In genomic region chr3:37050242-37050641, GRCh38 we compare ENCODE assay signal across 15 cellular contexts. TPM values are rescaled to one million over a fixed set of nuclear protein-coding genes. Genes with fewer than 3 reads are reported as not detected.
DNase-seq lines count a peak whose midpoint lies in the region; ATAC-seq, FAIRE-seq and TF ChIP-seq lines count a peak whose summit lies in the region.
"Had no signal": no experiment of that assay in that cellular context is flagged by ENCODE, and none has a peak within 500 bp of the region (broad histone marks: within the 10 kb centered on the region; RNA-seq: fewer than 3 reads in every experiment).

No MANE protein-coding gene starts in this region.

- H3K27ac Mint-ChIP-seq in CD14-positive monocyte: peak overlapping the region in 4 of 7 donors; percentile 25 to 61 (median 34)
- H3K27ac Mint-ChIP-seq in stimulated activated memory B cell treated with anti-CD40 and anti-IgM and Interleukin-4, amounts not matched to agents 10 μg/mL and 1 μg/mL and 100 μg/mL, for 72 hours: no peak overlapping the region
- peak overlapping the region in 2 of 7 donors; percentile 32 to 37 for H3K27ac Mint-ChIP-seq in CD4-positive, alpha-beta memory T cell

- H3K4me1 ChIP-seq in mesenchymal stem cell (ENCODE audit: control insufficient read depth, insufficient read depth, low read depth, low read length): no peaks in the 10 kb centered on the region
- H3K4me1 ChIP-seq in CD4-positive, alpha-beta memory T cell (ENCODE audit: insufficient read depth, low read length): no peaks in the 10 kb centered on the region

- no peak overlapping the region for H3K14ac ChIP-seq in mesenchymal stem cell (ENCODE audit: low read length in 2 of 2)

- H3K4me2 ChIP-seq in mesenchymal stem cell (ENCODE audit: low read length, poor library complexity, severe bottlenecking): no peak overlapping the region

- no peak overlapping the region for H2BK12ac ChIP-seq in mesenchymal stem cell (ENCODE audit: low read length in 2 of 2)

- no peaks in the 10 kb centered on the region for H3K27me3 ChIP-seq in mesenchymal stem cell (ENCODE audit: control insufficient read depth in 1 of 2, insufficient read depth in 1 of 2, low read length in 2 of 2)
- H3K27me3 ChIP-seq in CD4-positive, alpha-beta memory T cell (ENCODE audit: insufficient read depth, low read length): no peaks in the 10 kb centered on the region
- H3K27me3 ChIP-seq: SJSA1 had no signal

- peaks cover 43 to 80% of the 10 kb centered on the region in 2 experiments for H3K36me3 ChIP-seq in mesenchymal stem cell (ENCODE audit: control insufficient read depth in 1 of 2, insufficient read depth in 2 of 2, low read depth in 1 of 2, low read length in 2 of 2)
- peaks cover 58% of the 10 kb centered on the region for H3K36me3 ChIP-seq in CD4-positive, alpha-beta memory T cell (ENCODE audit: insufficient read depth, low read length)

- CTCF ChIA-PET in CD4-positive, alpha-beta memory T cell (lab: Charles Lee; ENCODE audit: partially characterized antibody): no interaction called here

- H3K27ac ChIP-seq in mesenchymal stem cell (ENCODE audit: low read length, poor library complexity, severe bottlenecking): no peak overlapping the region
- H3K27ac ChIP-seq in CD4-positive, alpha-beta memory T cell (ENCODE audit: low read depth, low read length): no peak overlapping the region
- H3K27ac ChIP-seq: SJSA1 had no signal

- no peak overlapping the region for H3K4me3 ChIP-seq in mesenchymal stem cell (ENCODE audit: insufficient read depth in 1 of 2, low read depth in 1 of 2, low read length in 2 of 2)
- no peak overlapping the region for H3K4me3 ChIP-seq in CD4-positive, alpha-beta memory T cell (ENCODE audit: low read length in 2 of 2)
- H3K4me3 ChIP-seq: SJSA1 had no signal

- H4K91ac ChIP-seq in mesenchymal stem cell (ENCODE audit: low read length): no peak overlapping the region

- H3K79me1 ChIP-seq in mesenchymal stem cell (replicated peaks; ENCODE audit: low read length, poor library complexity, severe bottlenecking): peaks cover 20% of the 10 kb centered on the region

- H3K23ac ChIP-seq in mesenchymal stem cell (ENCODE audit: low read length in 2 of 2): no peak overlapping the region

- no peak for TF ChIP-seq CTCF in CD14-positive monocyte (IDR thresholded peaks at IDR 0.05)
- TF ChIP-seq CTCF in D721Med (IDR thresholded peaks at IDR 0.05; ENCODE audit: insufficient read depth, missing control alignments): no peak

- H3K4me3 Mint-ChIP-seq in CD14-positive monocyte: no peak overlapping the region
- H3K4me3 Mint-ChIP-seq in stimulated activated memory B cell treated with anti-CD40 and anti-IgM and Interleukin-4, amounts not matched to agents 10 μg/mL and 1 μg/mL and 100 μg/mL, for 72 hours: no peak overlapping the region
- no peak overlapping the region for H3K4me3 Mint-ChIP-seq in CD4-positive, alpha-beta memory T cell

- H2BK5ac ChIP-seq in mesenchymal stem cell (ENCODE audit: low read depth, low read length, poor library complexity, severe bottlenecking): no peak overlapping the region

- WGBS in mesenchymal stem cell: 83% methylated on average over 1 of the region's 1 CpG

- DNase-seq in CD14-positive monocyte (ENCODE audit: low spot score) (no peak), NCI-H1105 treated with DMSO at 0.1 percent for 48 hours (lab: John Stamatoyannopoulos, UW) (peak; percentile 19), globus pallidus (ENCODE audit: low spot score) (peak; percentile 29), mesenchymal stem cell (peak; percentile 28), D721Med (ENCODE audit: insufficient read length, low spot score) (no peak)
- DNase-seq in CD4-positive, alpha-beta memory T cell: no peak
- DNase-seq: activated CD4-positive, CD25-positive, alpha-beta regulatory T cell treated with anti-CD3 and anti-CD28 coated beads, Interleukin-2, amount 50 U/mL, for 72 hours; activated effector memory CD4-positive, alpha-beta T cell treated with Interleukin-2 at 50 U/mL for 16 hours; amniotic stem cell; NCI-H1436 treated with DMSO at 0.1 percent for 48 hours; retina; T-helper 9 cell had no signal

- no peak for FAIRE-seq in D721Med (lab: Jason Lieb, UNC)
- FAIRE-seq: H54 had no signal

- no peaks in the 10 kb centered on the region for H3K4me1 Mint-ChIP-seq in CD14-positive monocyte
- H3K4me1 Mint-ChIP-seq in stimulated activated memory B cell treated with anti-CD40 and anti-IgM and Interleukin-4, amounts not matched to agents 10 μg/mL and 1 μg/mL and 100 μg/mL, for 72 hours: peaks cover 20% of the 10 kb centered on the region
- H3K4me1 Mint-ChIP-seq in CD4-positive, alpha-beta memory T cell: peaks cover 0 to 4% (median under 1%) of the 10 kb centered on the region in 4 donors

- H3K9me3 Mint-ChIP-seq in CD14-positive monocyte: no peaks in the 10 kb centered on the region
- H3K9me3 Mint-ChIP-seq in stimulated activated memory B cell treated with anti-CD40 and anti-IgM and Interleukin-4, amounts not matched to agents 10 μg/mL and 1 μg/mL and 100 μg/mL, for 72 hours: no peaks in the 10 kb centered on the region
- H3K9me3 Mint-ChIP-seq in CD4-positive, alpha-beta memory T cell: no peaks in the 10 kb centered on the region

- H2BK15ac ChIP-seq in mesenchymal stem cell (ENCODE audit: low read depth, poor library complexity, severe bottlenecking): no peak overlapping the region

- POLR2A ChIA-PET in CD4-positive, alpha-beta memory T cell (lab: Charles Lee; ENCODE audit: partially characterized antibody): no interaction called here

- H3K36me3 Mint-ChIP-seq in CD14-positive monocyte: peaks cover 83 to 90% of the 10 kb centered on the region in 2 donors
- H3K36me3 Mint-ChIP-seq in stimulated activated memory B cell treated with anti-CD40 and anti-IgM and Interleukin-4, amounts not matched to agents 10 μg/mL and 1 μg/mL and 100 μg/mL, for 72 hours: peaks cover 61% of the 10 kb centered on the region
- peaks cover 53 to 78% of the 10 kb centered on the region in 2 donors for H3K36me3 Mint-ChIP-seq in CD4-positive, alpha-beta memory T cell

- intact Hi-C loops in CD14-positive monocyte (cut with micrococcal nuclease): no loop called here
- intact Hi-C loops in CD4-positive, alpha-beta memory T cell (cut with micrococcal nuclease): no loop called here

- no peak overlapping the region for H3K4ac ChIP-seq in mesenchymal stem cell (ENCODE audit: low read depth in 1 of 2, low read length in 2 of 2)

- no peak overlapping the region for H2AK5ac ChIP-seq in mesenchymal stem cell (ENCODE audit: low read length, severe bottlenecking)

- H3K9me3 ChIP-seq in mesenchymal stem cell (ENCODE audit: control insufficient read depth, low read length): no peaks in the 10 kb centered on the region
- no peaks in the 10 kb centered on the region for H3K9me3 ChIP-seq in CD4-positive, alpha-beta memory T cell (ENCODE audit: control insufficient read depth in 1 of 2, low read length in 2 of 2)
- H3K9me3 ChIP-seq: SJSA1 had no signal

- no peak for ATAC-seq in stimulated activated memory B cell treated with anti-CD40 and anti-IgM and Interleukin-4, amounts not matched to agents 10 μg/mL and 1 μg/mL and 100 μg/mL, for 72 hours

- no peak overlapping the region for H4K8ac ChIP-seq in mesenchymal stem cell (ENCODE audit: low read length)

- H2BK120ac ChIP-seq in mesenchymal stem cell (ENCODE audit: low read depth, low read length): no peak overlapping the region

- H3K9ac ChIP-seq in mesenchymal stem cell (ENCODE audit: low read length): peak overlapping the region; percentile 2

- no peak overlapping the region for H3K18ac ChIP-seq in mesenchymal stem cell (ENCODE audit: low read depth in 1 of 2, low read length in 2 of 2)

- H3K27me3 Mint-ChIP-seq in CD14-positive monocyte (ENCODE audit: low read depth in 3 of 3): peaks cover 0 to 2% (median 0%) of the 10 kb centered on the region in 3 donors
- no peaks in the 10 kb centered on the region for H3K27me3 Mint-ChIP-seq in stimulated activated memory B cell treated with anti-CD40 and anti-IgM and Interleukin-4, amounts not matched to agents 10 μg/mL and 1 μg/mL and 100 μg/mL, for 72 hours
- no peaks in the 10 kb centered on the region for H3K27me3 Mint-ChIP-seq in CD4-positive, alpha-beta memory T cell

- no peak overlapping the region for H2AFZ ChIP-seq in mesenchymal stem cell (ENCODE audit: low read depth, low read length)

RNA-seq across cellular contexts. Expression of gene MLH1, which starts 56.9 kb away (rescaled TPM):
- 10 to 100 TPM; 18.5 to 19.7 TPM for polyA plus RNA-seq in CD14-positive monocyte
- polyA plus RNA-seq in mesenchymal stem cell (2013, experiment 1 of 2): 18.0 TPM
- polyA plus RNA-seq in mesenchymal stem cell (2013, experiment 2 of 2): 17.2 TPM
- 10 to 100 TPM; 30.3 to 33.8 TPM for total RNA-seq in CD4-positive, alpha-beta memory T cell
- polyA plus RNA-seq in CD4-positive, alpha-beta memory T cell: 10 to 100 TPM; 15.6 to 18.9 TPM

RNA-seq across cellular contexts. Expression of gene EPM2AIP1, which starts 57.3 kb away (rescaled TPM):
- polyA plus RNA-seq in CD14-positive monocyte: 1 to 10 TPM; 3.6 to 5.8 TPM
- polyA plus RNA-seq in mesenchymal stem cell (2013, experiment 1 of 2): 10.1 TPM
- polyA plus RNA-seq in mesenchymal stem cell (2013, experiment 2 of 2): 10.4 TPM
- 10 to 100 TPM; 46.3 to 47.0 TPM for total RNA-seq in CD4-positive, alpha-beta memory T cell
- 10 to 100 TPM in 1 of 2 donors, 1 to 10 TPM in 1; 9.1 to 10.0 TPM for polyA plus RNA-seq in CD4-positive, alpha-beta memory T cell

Comparison
In these comparisons a context has a peak if more than half of its experiments do, and no peak if none do; other contexts are left out.
1. DNase-seq: peak in NCI-H1105 treated with DMSO at 0.1 percent for 48 hours (single experiment), globus pallidus (single experiment) and mesenchymal stem cell (single experiment); none in CD14-positive monocyte (single experiment), D721Med (single experiment) and CD4-positive, alpha-beta memory T cell (0 of 5).